In the genomic region with DNA sequence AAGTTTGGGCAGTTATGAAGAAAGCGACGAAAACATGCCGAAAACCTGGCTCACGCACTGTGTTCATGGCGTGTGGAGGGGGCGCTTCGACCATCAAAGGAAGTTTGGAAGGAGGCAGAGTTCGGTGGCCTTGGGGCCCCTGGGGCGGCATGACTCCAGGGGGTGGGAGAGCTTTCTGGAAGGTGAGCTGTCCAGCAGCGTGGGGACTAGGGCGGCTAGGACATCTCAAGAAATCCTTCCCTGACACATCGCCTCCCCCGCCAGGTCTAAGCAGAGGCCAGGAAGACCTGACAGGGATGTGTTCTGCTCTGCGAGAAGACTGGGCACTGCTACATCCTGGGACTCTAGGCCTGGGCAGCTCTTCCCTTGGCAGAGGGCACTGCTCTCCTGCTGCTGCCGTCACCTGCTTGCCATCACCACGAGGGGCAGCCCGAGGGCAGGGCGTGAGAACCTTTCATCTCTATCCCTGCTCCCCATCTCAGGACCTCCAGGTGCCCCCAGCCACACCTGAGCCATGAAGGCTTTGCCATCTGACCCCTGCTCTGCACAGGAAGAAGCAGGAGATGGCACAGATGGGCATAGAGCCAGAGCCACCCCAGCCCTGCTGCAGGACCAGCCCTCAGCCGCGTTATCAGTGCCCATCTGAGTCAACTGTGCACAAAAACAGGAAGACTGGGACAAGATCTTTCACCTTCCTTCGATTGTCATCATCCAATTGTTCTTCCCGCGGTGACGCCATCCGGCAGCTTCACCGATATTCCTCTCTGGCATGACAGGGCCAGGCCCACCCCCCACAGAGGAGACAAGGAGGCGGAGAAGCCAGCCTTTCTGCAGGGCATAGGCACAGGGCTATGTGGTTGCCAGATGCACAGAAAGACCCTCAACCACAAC, we compare ENCODE assay signal across 16 cellular contexts. TPM values are rescaled to one million over a fixed set of nuclear protein-coding genes. Genes with fewer than 3 reads are reported as not detected.
DNase-seq lines count a peak whose midpoint lies in the region; ATAC-seq and TF ChIP-seq lines count a peak whose summit lies in the region.
"Had no signal": no experiment of that assay in that cellular context is flagged by ENCODE, and none has a peak within 500 bp of the region (broad histone marks: within the 10 kb centered on the region; RNA-seq: fewer than 3 reads in every experiment).

No MANE protein-coding gene starts in this region.

- no peaks in the 10 kb centered on the region for H3K36me3 ChIP-seq in heart left ventricle
- H3K36me3 ChIP-seq in heart right ventricle, result no peaks in the 10 kb centered on the region
- no peaks in the 10 kb centered on the region for H3K36me3 ChIP-seq in mucosa of descending colon (ENCODE audit: low read depth)
- no peaks in the 10 kb centered on the region for H3K36me3 ChIP-seq in aorta (ENCODE audit: control insufficient read depth in 1 of 2, insufficient read depth in 2 of 2, low read length in 1 of 2)

- no peak for TF ChIP-seq POLR2A in heart left ventricle (IDR thresholded peaks at IDR 0.05)

- ATAC-seq in heart left ventricle (no peak), heart right ventricle (no peak), left cardiac atrium (no peak), mucosa of descending colon (no peak), aorta (ENCODE audit: low FRiP score) (no peak)
- ATAC-seq: A549, GM12878, HCT116, PC-3 had no signal

- H3K4me1 ChIP-seq in heart left ventricle (peaks cover 3 to 71% (median 38%) of the 10 kb centered on the region in 12 donors), heart right ventricle (peaks cover 23 to 61% (median 46%) of the 10 kb centered on the region in 9 donors), mucosa of descending colon (ENCODE audit: low read depth) (no peaks in the 10 kb centered on the region), aorta (ENCODE audit: control insufficient read depth in 1 of 2, insufficient read depth in 2 of 2, low read length in 2 of 2) (no peaks in the 10 kb centered on the region)

- H3K27me3 ChIP-seq in heart left ventricle (no peaks in the 10 kb centered on the region), heart right ventricle (no peaks in the 10 kb centered on the region), aorta (ENCODE audit: control insufficient read depth in 1 of 2, insufficient read depth in 2 of 2, low read length in 1 of 2) (no peaks in the 10 kb centered on the region)

- H3K9me3 ChIP-seq in heart left ventricle (no peaks in the 10 kb centered on the region), heart right ventricle (no peaks in the 10 kb centered on the region), mucosa of descending colon (no peaks in the 10 kb centered on the region), aorta (ENCODE audit: control insufficient read depth, low read length) (no peaks in the 10 kb centered on the region)
- H3K9me3 ChIP-seq: A549 had no signal

- peak in 3 of 5 donors; percentile 35 to 53 (median 50) for DNase-seq in heart left ventricle
- DNase-seq in heart right ventricle, result no peak
- peak; percentile 17 for DNase-seq in left cardiac atrium
- peak in 2 of 3 donors; percentile 17 to 42 for DNase-seq in mucosa of descending colon
- DNase-seq in aorta, result peak; percentile 28 to 60
- no peak for DNase-seq in stimulated activated naive CD4-positive, alpha-beta T cell treated with Interleukin-2 at 50 U/mL for 16 hours (lab: John Stamatoyannopoulos, UW)
- DNase-seq in NCI-H187 (lab: John Stamatoyannopoulos, UW), result no peak
- no peak for DNase-seq in cerebellum (ENCODE audit: low spot score)
- DNase-seq: KBM-7, NCI-H1048, NCI-H2107, PC-3 had no signal

- intact Hi-C loops in heart left ventricle (cut with DNase I) (loop anchor here in 4 of 10 donors (10.0 kb wide), 3 partner anchors 141 to 369 kb away; no protein-coding TSS in a partner anchor), heart right ventricle (cut with DNase I) (loop anchor here in 2 of 10 donors (5.0 to 10.0 kb wide), 2 partner anchors 42 to 141 kb away; no protein-coding TSS in a partner anchor), left cardiac atrium (cut with DNase I) (no loop called here), mucosa of descending colon (cut with DNase I, micrococcal nuclease) (no loop called here), aorta (cut with DNase I) (no loop called here)

- TF ChIP-seq CTCF in heart left ventricle (IDR thresholded peaks at IDR 0.05) (no peak), heart right ventricle (IDR thresholded peaks at IDR 0.05) (no peak), mucosa of descending colon (IDR thresholded peaks at IDR 0.05) (no peak)

- H3K4me3 ChIP-seq in heart left ventricle, result no peak overlapping the region
- H3K4me3 ChIP-seq in heart right ventricle, result no peak overlapping the region
- no peak overlapping the region for H3K4me3 ChIP-seq in mucosa of descending colon
- no peak overlapping the region for H3K4me3 ChIP-seq in aorta (ENCODE audit: low read length in 2 of 2)
- H3K4me3 ChIP-seq: A549, GM12878 had no signal

- 75 to 86% (median 81%) methylated on average over 27 of the region's 27 CpGs for WGBS in heart left ventricle, 4 donors
- 81 to 85% methylated on average over 27 of the region's 27 CpGs for WGBS in heart right ventricle, 2 donors
- WGBS in aorta, 2 donors, result 97% methylated on average over 27 of the region's 27 CpGs

- H3K27ac ChIP-seq in heart left ventricle (no peak overlapping the region), heart right ventricle (peak overlapping the region in 1 of 10 donors; percentile 39), aorta (ENCODE audit: low read depth in 1 of 2, low read length in 2 of 2) (no peak overlapping the region)

RNA-seq across cellular contexts. Expression of a gene that starts 12.7 kb away (rescaled TPM):
- total RNA-seq in heart left ventricle (under 1 TPM in 5 of 9 donors, not detected in 4; 0.04 to 0.42 (median 0.13) TPM), heart right ventricle (under 1 TPM in 6 of 10 donors, not detected in 4; 0.12 to 0.23 (median 0.15) TPM), left cardiac atrium (under 1 TPM in 1 of 2 donors, not detected in 1; 0.06 TPM), mucosa of descending colon (not detected), aorta (not detected), cerebellum (not detected)
- polyA plus RNA-seq in heart left ventricle (under 1 TPM in 1 of 2 donors, not detected in 1; 0.23 TPM), heart right ventricle (under 1 TPM; 0.03 to 0.59 TPM), aorta (not detected)
- total RNA-seq: GM12878, PC-3 had no signal
- polyA plus RNA-seq: CD14-positive monocyte, GM12878 had no signal

Comparison
In these comparisons a context has a peak if more than half of its experiments do, and no peak if none do; other contexts are left out.
1. DNase-seq: peak in heart left ventricle (3 of 5), left cardiac atrium (single experiment), mucosa of descending colon (2 of 3) and aorta (2 of 2); none in heart right ventricle (0 of 2), stimulated activated naive CD4-positive, alpha-beta T cell treated with Interleukin-2 at 50 U/mL for 16 hours (single experiment), NCI-H187 (0 of 2) and cerebellum (single experiment).